9 cellular contexts compared by ENCODE assay signal in genomic region chr22:37632174-37633081, GRCh38. TPM values are rescaled to one million over a fixed set of nuclear protein-coding genes. Genes with fewer than 3 reads are reported as not detected.
DNase-seq lines count a peak whose midpoint lies in the region; ATAC-seq and TF ChIP-seq lines count a peak whose summit lies in the region.
"Had no signal": no experiment of that assay in that cellular context is flagged by ENCODE, and none has a peak within 500 bp of the region (broad histone marks: within the 10 kb centered on the region; RNA-seq: fewer than 3 reads in every experiment).

No MANE protein-coding gene starts in this region.

- H3K36me3 ChIP-seq in sigmoid colon = peaks cover 5 to 44% (median 12%) of the 10 kb centered on the region in 4 donors

- peaks cover 15% of the 10 kb centered on the region for H3K36me3 Mint-ChIP-seq in central memory CD8-positive, alpha-beta T cell (ENCODE audit: insufficient read depth)

- DNase-seq in central memory CD8-positive, alpha-beta T cell (ENCODE audit: low spot score in 2 of 2) = no peak
- DNase-seq in sigmoid colon (no peak), iPS-NIHi11 (ENCODE audit: low spot score) (no peak), OCI-M2 (lab: John Stamatoyannopoulos, UW; ENCODE audit: unreplicated experiment) (no peak), NCI-H2107 (lab: John Stamatoyannopoulos, UW) (no peak), A172 (ENCODE audit: low spot score) (no peak)

- TF ChIP-seq EP300 in sigmoid colon (IDR thresholded peaks at IDR 0.05) = no peak

- TF ChIP-seq POLR2A in sigmoid colon (IDR thresholded peaks at IDR 0.05) = no peak

- TF ChIP-seq CTCF in sigmoid colon (IDR thresholded peaks at IDR 0.05) = no peak

- intact Hi-C loops in sigmoid colon (cut with DNase I) = no loop called here

- H3K4me1 ChIP-seq in sigmoid colon = peaks cover 2 to 35% (median 32%) of the 10 kb centered on the region in 4 donors

- H3K27me3 ChIP-seq in sigmoid colon = no peaks in the 10 kb centered on the region

- no peaks in the 10 kb centered on the region for H3K9me3 Mint-ChIP-seq in central memory CD8-positive, alpha-beta T cell
- H3K9me3 Mint-ChIP-seq: neural crest cell had no signal

- peaks cover 70% of the 10 kb centered on the region for H3K4me1 Mint-ChIP-seq in central memory CD8-positive, alpha-beta T cell

- WGBS in sigmoid colon, 2 donors = 79% methylated on average over 14 of the region's 14 CpGs

- H3K4me3 Mint-ChIP-seq in central memory CD8-positive, alpha-beta T cell = peak overlapping the region; percentile 77

- no peak overlapping the region for H3K4me3 ChIP-seq in sigmoid colon

- H3K9me3 ChIP-seq in sigmoid colon = no peaks in the 10 kb centered on the region

- H3K27me3 Mint-ChIP-seq in central memory CD8-positive, alpha-beta T cell = no peaks in the 10 kb centered on the region

- ATAC-seq in GM18511 (IDR thresholded peaks at IDR 0.05; ENCODE audit: unreplicated experiment) (peak; percentile 23), HG03342 (IDR thresholded peaks at IDR 0.05; ENCODE audit: unreplicated experiment) (peak; percentile 7)
- ATAC-seq in central memory CD8-positive, alpha-beta T cell (replicated peaks; ENCODE audit: extremely low read depth, poor library complexity, severe bottlenecking) = no peak

- peak overlapping the region; percentile 88 for H3K27ac Mint-ChIP-seq in central memory CD8-positive, alpha-beta T cell (ENCODE audit: low read depth)

- peak overlapping the region; percentile 69 to 80 (median 75) for H3K27ac ChIP-seq in sigmoid colon

RNA-seq across cellular contexts. Expression of gene SH3BP1, which starts 7.0 kb away (rescaled TPM):
- 1 to 10 TPM; 1.4 to 6.9 (median 4.7) TPM for total RNA-seq in sigmoid colon
- 10 to 100 TPM; 35.4 to 71.2 (median 58.5) TPM for polyA plus RNA-seq in sigmoid colon
- total RNA-seq in A172 (2014; rRNA removed; shearing (Covaris generic)) = 0.07 TPM in 1 of 2 replicates, not detected in the other

RNA-seq across cellular contexts. Expression of gene GGA1, which starts 23.8 kb away (rescaled TPM):
- total RNA-seq in sigmoid colon = 10 to 100 TPM; 26.4 to 59.8 (median 42.3) TPM
- 10 to 100 TPM; 25.2 to 77.4 (median 34.4) TPM for polyA plus RNA-seq in sigmoid colon
- 18.6 and 24.0 TPM in 2 replicates for total RNA-seq in A172 (2014; rRNA removed; shearing (Covaris generic))

RNA-seq across cellular contexts. Expression of gene PDXP, which starts 26.1 kb away (rescaled TPM):
- total RNA-seq in sigmoid colon = 10 to 100 TPM in 2 of 4 donors, 1 to 10 TPM in 2; 7.5 to 12.8 (median 9.6) TPM
- 10 to 100 TPM; 30.2 to 51.1 (median 48.6) TPM for polyA plus RNA-seq in sigmoid colon
- total RNA-seq in A172 (2014; rRNA removed; shearing (Covaris generic)) = 10.8 and 11.7 TPM in 2 replicates

RNA-seq across cellular contexts. Expression of gene LGALS1, which starts 43.0 kb away (rescaled TPM):
- 1,000 to 10,000 TPM in 3 of 4 donors, 100 to 1,000 TPM in 1; 911 to 2,925 (median 2,030) TPM for total RNA-seq in sigmoid colon
- 100 to 1,000 TPM; 373 to 487 (median 439) TPM for polyA plus RNA-seq in sigmoid colon
- total RNA-seq in A172 (2014; rRNA removed; shearing (Covaris generic)) = 3,374 and 3,537 TPM in 2 replicates

RNA-seq across cellular contexts. Expression of gene LGALS2, which starts 52.5 kb away (rescaled TPM):
- not detected for total RNA-seq in sigmoid colon
- 100 to 1,000 TPM in 2 of 3 donors, 10 to 100 TPM in 1; 61.9 to 155 (median 147) TPM for polyA plus RNA-seq in sigmoid colon
- total RNA-seq in A172 (2014; rRNA removed; shearing (Covaris generic)) = not detected in 2 replicates
- total RNA-seq: neural crest cell had no signal
